ENCODE assay signal across 19 cellular contexts in genomic region chr14:80325112-80325511, GRCh38.
"Had no signal": no experiment of that assay in that cellular context is flagged by ENCODE, and none has a peak within 500 bp of the region (broad histone marks: within the 10 kb centered on the region; RNA-seq: fewer than 3 reads in every experiment).

No MANE protein-coding gene starts in this region.

- DNase-seq: Karpas-422, KG1, MG63, NCI-H1092, NCI-H1105 treated with DMSO at 0.1 percent for 48 hours, NCI-H1417 treated with DMSO at 0.1 percent for 48 hours, NCI-H146, NCI-H1694 treated with DMSO at 0.1 percent for 48 hours, NCI-H1930, NCI-H2081, NCI-H2107, NCI-H2227 treated with DMSO at 0.1 percent for 48 hours, NCI-H524, NCI-H69, NCI-H774, SHP77, SK-N-SH had no signal

- H3K36me3 ChIP-seq: MG63 had no signal

- ATAC-seq: Panc1 had no signal

- H3K4me3 ChIP-seq: MG63 had no signal

- H3K27me3 ChIP-seq: MG63 had no signal

- H3K9ac ChIP-seq: SK-N-SH had no signal

- H3K4me2 ChIP-seq: SK-N-SH had no signal

- H3K27ac ChIP-seq: RWPE1 had no signal

- H3K9me3 ChIP-seq: MG63 had no signal
